In the genomic region with DNA sequence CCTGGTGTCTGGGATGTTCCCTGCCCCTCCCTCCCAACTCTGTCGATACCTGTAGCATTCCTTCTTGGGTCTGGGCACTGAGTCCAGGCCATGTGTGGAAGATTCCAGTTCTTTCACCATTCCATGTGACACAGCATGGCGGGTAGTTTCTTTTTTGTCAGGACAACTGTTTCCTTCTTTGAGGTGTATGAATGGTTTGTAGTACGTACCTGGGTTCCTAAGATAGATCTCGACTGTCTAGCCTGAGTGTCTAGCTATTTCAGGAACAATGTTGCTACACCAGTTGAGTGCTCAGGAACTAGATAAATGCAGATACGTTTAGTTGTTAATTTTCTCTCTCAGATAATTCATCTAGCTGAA, we compare ENCODE assay signal across 14 cellular contexts. TPM values are rescaled to one million over a fixed set of nuclear protein-coding genes. Genes with fewer than 3 reads are reported as not detected.
DNase-seq lines count a peak whose midpoint lies in the region; ATAC-seq and TF ChIP-seq lines count a peak whose summit lies in the region.
"Had no signal": no experiment of that assay in that cellular context is flagged by ENCODE, and none has a peak within 500 bp of the region (broad histone marks: within the 10 kb centered on the region; RNA-seq: fewer than 3 reads in every experiment).

No MANE protein-coding gene starts in this region.

- DNase-seq in SJSA1 (ENCODE audit: low read depth in 1 of 2, low spot score in 2 of 2) (no peak), suprapubic skin (ENCODE audit: low spot score in 2 of 2) (no peak), NCI-H345 (lab: John Stamatoyannopoulos, UW) (no peak), foreskin melanocyte (no peak)
- DNase-seq in effector memory CD8-positive, alpha-beta T cell: no peak
- no peak for DNase-seq in activated CD8-positive, alpha-beta memory T cell treated with anti-CD3 and anti-CD28 coated beads, Interleukin-2, amount 10 ng/mL, durations not matched to agents 7 days and 5 days
- DNase-seq: activated CD4-positive, alpha-beta T cell treated with anti-CD3 and anti-CD28 coated beads, Interleukin-2, amount 50 U/mL, for 48 hours; activated effector memory CD4-positive, alpha-beta T cell treated with Interleukin-2 at 50 U/mL for 16 hours; NCI-H524 treated with DMSO at 0.1 percent for 48 hours; pancreas; stimulated activated CD4-positive, alpha-beta T cell treated with anti-CD3 and anti-CD28 coated beads, Interleukin-2, amount 100 ng/mL, for 24 hours had no signal

- peak overlapping the region; percentile 45; the same call in 1 of the 2 replicates for H3K27ac ChIP-seq in SJSA1
- peak overlapping the region; percentile 74 for H3K27ac ChIP-seq in muscle layer of duodenum (ENCODE audit: low read length)
- H3K27ac ChIP-seq in suprapubic skin: peak overlapping the region; percentile 59

- H3K36me3 Mint-ChIP-seq in effector memory CD8-positive, alpha-beta T cell (ENCODE audit: insufficient read depth): peaks cover 9% of the 10 kb centered on the region
- peaks cover 10% of the 10 kb centered on the region for H3K36me3 Mint-ChIP-seq in activated CD8-positive, alpha-beta memory T cell treated with anti-CD3 and anti-CD28 coated beads, Interleukin-2, amount 10 ng/mL, durations not matched to agents 7 days and 5 days

- H3K36me3 ChIP-seq in SJSA1 (no peaks in the 10 kb centered on the region), muscle layer of duodenum (ENCODE audit: control insufficient read depth in 1 of 2, insufficient read depth in 2 of 2, low read length in 2 of 2) (no peaks in the 10 kb centered on the region), suprapubic skin (no peaks in the 10 kb centered on the region)
- H3K36me3 ChIP-seq: pancreas had no signal

- no peaks in the 10 kb centered on the region for H3K9me3 ChIP-seq in SJSA1 (replicated peaks)
- no peaks in the 10 kb centered on the region for H3K9me3 ChIP-seq in muscle layer of duodenum (ENCODE audit: control insufficient read depth in 1 of 2, low read length in 2 of 2)
- H3K9me3 ChIP-seq in suprapubic skin: no peaks in the 10 kb centered on the region
- H3K9me3 ChIP-seq: BLaER1 treated with 17β-estradiol and CSF1 and Interleukin-3, amounts not matched to agents 10 nM and 100 nM; pancreas had no signal

- 62% methylated on average over 5 of the region's 5 CpGs for WGBS in suprapubic skin

- H3K4me1 Mint-ChIP-seq in effector memory CD8-positive, alpha-beta T cell (ENCODE audit: low read depth in 2 of 2): peaks cover 54 to 65% of the 10 kb centered on the region in 2 donors
- H3K4me1 Mint-ChIP-seq in activated CD8-positive, alpha-beta memory T cell treated with anti-CD3 and anti-CD28 coated beads, Interleukin-2, amount 10 ng/mL, durations not matched to agents 7 days and 5 days: peaks cover 44% of the 10 kb centered on the region

- no peak for TF ChIP-seq CTCF in suprapubic skin (IDR thresholded peaks at IDR 0.05)

- H3K27me3 Mint-ChIP-seq in effector memory CD8-positive, alpha-beta T cell: no peaks in the 10 kb centered on the region
- H3K27me3 Mint-ChIP-seq in activated CD8-positive, alpha-beta memory T cell treated with anti-CD3 and anti-CD28 coated beads, Interleukin-2, amount 10 ng/mL, durations not matched to agents 7 days and 5 days: no peaks in the 10 kb centered on the region

- no peak overlapping the region for H3K4me3 ChIP-seq in SJSA1
- H3K4me3 ChIP-seq in muscle layer of duodenum (ENCODE audit: low read depth in 1 of 2, low read length in 2 of 2): peak overlapping the region in 1 of 2 donors; percentile 2
- H3K4me3 ChIP-seq in suprapubic skin: no peak overlapping the region
- H3K4me3 ChIP-seq: BLaER1 treated with 17β-estradiol and CSF1 and Interleukin-3, amounts not matched to agents 10 nM and 100 nM; pancreas had no signal

- CTCF ChIA-PET in activated CD8-positive, alpha-beta memory T cell treated with anti-CD3 and anti-CD28 coated beads, Interleukin-2, amount 10 ng/mL, durations not matched to agents 7 days and 5 days (lab: Charles Lee): interaction anchor here (0.7 kb wide), 1 partner anchor 25 kb away, joined by 3 read pairs; no protein-coding TSS in a partner anchor

- no peak for TF ChIP-seq EP300 in suprapubic skin (IDR thresholded peaks at IDR 0.05)

- H3K27ac Mint-ChIP-seq in effector memory CD8-positive, alpha-beta T cell: peak overlapping the region; percentile 41 to 56
- no peak overlapping the region for H3K27ac Mint-ChIP-seq in activated CD8-positive, alpha-beta memory T cell treated with anti-CD3 and anti-CD28 coated beads, Interleukin-2, amount 10 ng/mL, durations not matched to agents 7 days and 5 days

- H3K27me3 ChIP-seq in SJSA1 (replicated peaks) (no peaks in the 10 kb centered on the region), muscle layer of duodenum (ENCODE audit: low read depth, low read length) (no peaks in the 10 kb centered on the region), suprapubic skin (no peaks in the 10 kb centered on the region)
- H3K27me3 ChIP-seq: BLaER1 treated with 17β-estradiol and CSF1 and Interleukin-3, amounts not matched to agents 10 nM and 100 nM; pancreas had no signal

- no peak for TF ChIP-seq POLR2A in suprapubic skin (IDR thresholded peaks at IDR 0.05)

- no peaks in the 10 kb centered on the region for H3K9me3 Mint-ChIP-seq in effector memory CD8-positive, alpha-beta T cell
- no peaks in the 10 kb centered on the region for H3K9me3 Mint-ChIP-seq in activated CD8-positive, alpha-beta memory T cell treated with anti-CD3 and anti-CD28 coated beads, Interleukin-2, amount 10 ng/mL, durations not matched to agents 7 days and 5 days (ENCODE audit: low read depth)

- H3K4me3 Mint-ChIP-seq in effector memory CD8-positive, alpha-beta T cell: no peak overlapping the region
- no peak overlapping the region for H3K4me3 Mint-ChIP-seq in activated CD8-positive, alpha-beta memory T cell treated with anti-CD3 and anti-CD28 coated beads, Interleukin-2, amount 10 ng/mL, durations not matched to agents 7 days and 5 days

- no peak for ATAC-seq in effector memory CD8-positive, alpha-beta T cell (replicated peaks)
- no peak for ATAC-seq in HG03457 (IDR thresholded peaks at IDR 0.05; ENCODE audit: unreplicated experiment)
- ATAC-seq in activated CD8-positive, alpha-beta memory T cell treated with anti-CD3 and anti-CD28 coated beads, Interleukin-2, amount 10 ng/mL, durations not matched to agents 7 days and 5 days: no peak
- ATAC-seq: pancreas had no signal

- H3K4me1 ChIP-seq in SJSA1 (replicated peaks) (peaks cover 18% of the 10 kb centered on the region), muscle layer of duodenum (ENCODE audit: control insufficient read depth in 1 of 2, insufficient read depth in 2 of 2, low read length in 2 of 2) (peaks cover 11 to 47% of the 10 kb centered on the region in 2 donors), suprapubic skin (peaks cover 45% of the 10 kb centered on the region)

RNA-seq across cellular contexts. Expression of gene TNRC6B, which starts 43.3 kb away (rescaled TPM):
- 10.5 and 16.6 TPM in 2 replicates for total RNA-seq in SJSA1 (2014; rRNA removed; shearing (Covaris generic))
- 100 to 1,000 TPM in 1 of 4 donors, 10 to 100 TPM in 3; 44.2 to 179 (median 55.5) TPM for total RNA-seq in suprapubic skin
- 10 to 100 TPM; 40.0 to 72.5 TPM for total RNA-seq in activated CD8-positive, alpha-beta memory T cell treated with anti-CD3 and anti-CD28 coated beads, Interleukin-2, amount 10 ng/mL, durations not matched to agents 7 days and 5 days
